11 cellular contexts compared by ENCODE assay signal in genomic region chr2:161004379-161004778, GRCh38.
A peak's percentile ranks its signal among the peaks of the same experiment; 100 is the strongest.
DNase-seq lines count a peak whose midpoint lies in the region; ATAC-seq and TF ChIP-seq lines count a peak whose summit lies in the region.
"Had no signal": no experiment of that assay in that cellular context is flagged by ENCODE, and none has a peak within 500 bp of the region (broad histone marks: within the 10 kb centered on the region; RNA-seq: fewer than 3 reads in every experiment).

No MANE protein-coding gene starts in this region.

- intact Hi-C loops in OCI-LY7 (cut with micrococcal nuclease; ENCODE audit: unreplicated experiment), result no loop called here

- H3K27me3 Mint-ChIP-seq in stimulated activated naive CD8-positive, alpha-beta T cell treated with anti-CD3 and anti-CD28 coated beads, Interleukin-15, amount 100 ng/mL, for 72 hours, result peaks cover 16% of the 10 kb centered on the region

- H3K4me1 Mint-ChIP-seq in stimulated activated naive CD8-positive, alpha-beta T cell treated with anti-CD3 and anti-CD28 coated beads, Interleukin-15, amount 100 ng/mL, for 72 hours, result no peaks in the 10 kb centered on the region

- H3K27me3 ChIP-seq in AG04450 (ENCODE audit: control insufficient read depth, insufficient read depth, low read length), result no peaks in the 10 kb centered on the region

- H3K4me1 ChIP-seq in OCI-LY7 (ENCODE audit: insufficient read depth, low read length, poor library complexity, severe bottlenecking), result no peaks in the 10 kb centered on the region

- H3K27ac ChIP-seq in AG04450 (ENCODE audit: low read depth, low read length), result no peak overlapping the region
- H3K27ac ChIP-seq in OCI-LY7 (ENCODE audit: low read depth, low read length, poor library complexity, severe bottlenecking), result no peak overlapping the region

- H3K79me2 ChIP-seq in OCI-LY7 (ENCODE audit: insufficient read depth, low read depth, low read length), result no peaks in the 10 kb centered on the region

- no TSS peak for BruUV-seq in OCI-LY7 (replicated peaks; lab: Mats Ljungman, UMichigan)

- H3K9me3 ChIP-seq in AG04450 (ENCODE audit: control insufficient read depth, insufficient read depth, low read length) (no peaks in the 10 kb centered on the region; the same call in 1 of the 2 replicates), OCI-LY7 (ENCODE audit: low read length) (no peaks in the 10 kb centered on the region)

- H3K4me3 ChIP-seq in AG04450 (ENCODE audit: low read depth, low read length), result no peak overlapping the region
- H3K4me3 ChIP-seq in OCI-LY7 (ENCODE audit: low read depth, low read length, poor library complexity, severe bottlenecking), result no peak overlapping the region
- no peak overlapping the region for H3K4me3 ChIP-seq in fibroblast of pulmonary artery (replicated peaks; ENCODE audit: low read depth, low read length)

- no peak for ATAC-seq in stimulated activated naive CD8-positive, alpha-beta T cell treated with anti-CD3 and anti-CD28 coated beads, Interleukin-15, amount 100 ng/mL, for 72 hours

- peaks cover 0 to 6% of the 10 kb centered on the region in 2 donors for H3K9me3 Mint-ChIP-seq in stimulated activated naive CD8-positive, alpha-beta T cell treated with anti-CD3 and anti-CD28 coated beads, Interleukin-15, amount 100 ng/mL, for 72 hours

- TF ChIP-seq CTCF in AG04450 (IDR thresholded peaks at IDR 0.05; ENCODE audit: low read depth, low read length), result peak; percentile 53
- TF ChIP-seq CTCF in OCI-LY7 (conservative IDR thresholded peaks at IDR 0.05; ENCODE audit: low read length), result peak; percentile 64
- peak; percentile 64 for TF ChIP-seq CTCF in fibroblast of pulmonary artery (IDR thresholded peaks at IDR 0.05; ENCODE audit: low read length, missing control alignments)

- H3K27ac Mint-ChIP-seq in stimulated activated naive CD8-positive, alpha-beta T cell treated with anti-CD3 and anti-CD28 coated beads, Interleukin-15, amount 100 ng/mL, for 72 hours, result no peak overlapping the region

- H3K4me2 ChIP-seq in OCI-LY7 (ENCODE audit: low read length), result no peak overlapping the region

- H2AFZ ChIP-seq in OCI-LY7 (ENCODE audit: low read length), result no peak overlapping the region

- CTCF ChIA-PET in AG04450 (lab: Charles Lee), result interaction anchor here (0.6 to 3.2 kb wide), 28 partner anchors 9 to 943 kb away, joined by 3 to 46 read pairs (median 4); no protein-coding TSS in a partner anchor
- CTCF ChIA-PET in OCI-LY7 (lab: Charles Lee; ENCODE audit: unreplicated experiment), result no interaction called here

- H3K4me3 Mint-ChIP-seq in stimulated activated naive CD8-positive, alpha-beta T cell treated with anti-CD3 and anti-CD28 coated beads, Interleukin-15, amount 100 ng/mL, for 72 hours, result no peak overlapping the region

- no peaks in the 10 kb centered on the region for H4K20me1 ChIP-seq in OCI-LY7 (ENCODE audit: insufficient read depth, low read length)

- no peaks in the 10 kb centered on the region for H3K9me2 ChIP-seq in OCI-LY7 (ENCODE audit: insufficient read depth, low read length)

- DNase-seq in AG04450 (ENCODE audit: low read depth, low spot score), result no peak
- peak; percentile 45 for DNase-seq in GM03348 (ENCODE audit: low spot score)
- no peak for DNase-seq in OCI-LY7 (ENCODE audit: low spot score)
- peak; percentile 50 for DNase-seq in fibroblast of pulmonary artery (ENCODE audit: low read depth)
- DNase-seq in AG08396 (ENCODE audit: low spot score), result no peak
- DNase-seq in stimulated activated naive CD8-positive, alpha-beta T cell treated with anti-CD3 and anti-CD28 coated beads, Interleukin-15, amount 100 ng/mL, for 72 hours, result no peak
- DNase-seq in activated gamma-delta T cell treated with Interleukin-2 at 50 U/mL for 16 hours, result no peak
- no peak for DNase-seq in activated gamma-delta T cell (lab: John Stamatoyannopoulos, UW)
- DNase-seq: activated naive CD4-positive, alpha-beta T cell; NCI-H1048; occipital lobe had no signal

- POLR2A ChIA-PET in AG04450 (lab: Yijun Ruan, JAX) (interaction anchor here (1.4 kb wide), 1 partner anchor 26 kb away, joined by 6 read pairs; no protein-coding TSS in a partner anchor), OCI-LY7 (lab: Charles Lee) (interaction anchor here (0.6 to 0.7 kb wide), 2 partner anchors 16 to 1634 kb away, joined by 3 to 7 read pairs; no protein-coding TSS in a partner anchor)

- H3K36me3 ChIP-seq in OCI-LY7 (ENCODE audit: insufficient read depth, low read length), result no peaks in the 10 kb centered on the region

Comparison
In these comparisons a context has a peak if more than half of its experiments do, and no peak if none do; other contexts are left out.
1. DNase-seq: peak in GM03348 (single experiment) and fibroblast of pulmonary artery (single experiment); none in AG04450 (single experiment), OCI-LY7 (single experiment), AG08396 (single experiment), stimulated activated naive CD8-positive, alpha-beta T cell treated with anti-CD3 and anti-CD28 coated beads, Interleukin-15, amount 100 ng/mL, for 72 hours (0 of 2), activated gamma-delta T cell treated with Interleukin-2 at 50 U/mL for 16 hours (single experiment) and activated gamma-delta T cell (single experiment).
2. Peak in every context shown above with its lines, with median percentiles within 50 percentile points of each other: CTCF ChIP-seq.